11 cellular contexts compared by ENCODE assay signal in the genomic region with DNA sequence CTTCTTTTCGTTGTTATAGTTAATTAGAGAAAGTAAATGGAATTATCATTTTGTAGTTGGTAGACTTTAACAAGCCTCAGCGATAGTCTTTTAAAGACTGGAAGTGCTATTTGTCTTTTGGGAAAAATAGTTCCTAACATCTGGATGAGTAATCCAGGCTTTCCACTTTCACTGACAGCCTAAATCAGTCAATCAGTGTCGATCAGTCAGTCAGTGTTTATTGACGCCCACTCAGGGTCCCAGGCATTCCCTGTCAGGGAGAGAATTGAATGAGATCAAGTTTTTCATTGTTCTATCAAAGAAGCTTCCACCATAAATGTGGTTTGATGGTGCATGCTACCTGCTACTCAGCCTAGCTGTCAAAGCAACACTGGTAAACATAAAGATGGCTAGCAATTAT. TPM values are rescaled to one million over a fixed set of nuclear protein-coding genes. Genes with fewer than 3 reads are reported as not detected.
DNase-seq lines count a peak whose midpoint lies in the region; ATAC-seq and TF ChIP-seq lines count a peak whose summit lies in the region.
"Had no signal": no experiment of that assay in that cellular context is flagged by ENCODE, and none has a peak within 500 bp of the region (broad histone marks: within the 10 kb centered on the region; RNA-seq: fewer than 3 reads in every experiment).

No MANE protein-coding gene starts in this region.

- peaks cover 14% of the 10 kb centered on the region; the same call in 1 of the 2 replicates for H3K36me3 Mint-ChIP-seq in HFFc6 (ENCODE audit: low read depth)
- H3K36me3 Mint-ChIP-seq: natural killer cell had no signal

- DNase-seq in HFFc6 (no peak), brain microvascular endothelial cell (no peak), suprapubic skin (ENCODE audit: low spot score in 2 of 2) (peak in 1 of 2 donors; percentile 10), retina (no peak)
- DNase-seq: H7; natural killer cell; NK-92 treated with Interleukin-12 subunit alpha and Interleukin-12 subunit beta, amount 100 ng/mL, for 24 hours; T-helper 2 cell had no signal

- no peak overlapping the region; the same call in none of the 2 replicates for H3K27ac Mint-ChIP-seq in HFFc6

- in situ Hi-C loops in brain microvascular endothelial cell (cut with HindIII; ENCODE audit: low pct_ligation_motif_present, low sequenced_read_pairs), result no loop called here

- no peak for TF ChIP-seq EP300 in suprapubic skin (IDR thresholded peaks at IDR 0.05)

- H3K4me1 Mint-ChIP-seq in HFFc6 (ENCODE audit: low read depth), result peaks cover 75% of the 10 kb centered on the region

- H3K36me3 ChIP-seq in brain microvascular endothelial cell (replicated peaks) (no peaks in the 10 kb centered on the region), suprapubic skin (no peaks in the 10 kb centered on the region)

- no peaks in the 10 kb centered on the region for H3K9me3 Mint-ChIP-seq in HFFc6
- H3K9me3 Mint-ChIP-seq: natural killer cell had no signal

- 56% methylated on average over 4 of the region's 4 CpGs for WGBS in suprapubic skin

- H3K4me1 ChIP-seq in suprapubic skin, result peaks cover 54% of the 10 kb centered on the region

- no peaks in the 10 kb centered on the region for H3K27me3 ChIP-seq in brain microvascular endothelial cell (replicated peaks)
- no peaks in the 10 kb centered on the region for H3K27me3 ChIP-seq in layer of hippocampus (ENCODE audit: control insufficient read depth, insufficient read depth, low read length)
- H3K27me3 ChIP-seq in suprapubic skin, result no peaks in the 10 kb centered on the region

- H3K4me3 Mint-ChIP-seq in HFFc6, result peak overlapping the region; percentile 97

- no peak for TF ChIP-seq POLR2A in suprapubic skin (IDR thresholded peaks at IDR 0.05)

- H3K27ac ChIP-seq in brain microvascular endothelial cell, result peak overlapping the region; percentile 95
- H3K27ac ChIP-seq in layer of hippocampus (ENCODE audit: low read depth, low read length), result peak overlapping the region; percentile 78
- H3K27ac ChIP-seq in suprapubic skin, result no peak overlapping the region

- ATAC-seq in HG02759 (IDR thresholded peaks at IDR 0.05; ENCODE audit: unreplicated experiment), result no peak
- no peak for ATAC-seq in HG03097 (IDR thresholded peaks at IDR 0.05; ENCODE audit: low FRiP score, unreplicated experiment)
- ATAC-seq: natural killer cell had no signal

- H3K27me3 Mint-ChIP-seq in HFFc6 (ENCODE audit: insufficient read depth), result no peaks in the 10 kb centered on the region; the same call in 1 of the 2 replicates

- no peaks in the 10 kb centered on the region for H3K9me3 ChIP-seq in suprapubic skin

- TF ChIP-seq CTCF in HFFc6 (IDR thresholded peaks at IDR 0.05), result no peak
- no peak for TF ChIP-seq CTCF in brain microvascular endothelial cell (IDR thresholded peaks at IDR 0.05; ENCODE audit: low read depth, low read length, missing control alignments)
- no peak for TF ChIP-seq CTCF in suprapubic skin (IDR thresholded peaks at IDR 0.05)

- H3K4me3 ChIP-seq in brain microvascular endothelial cell (ENCODE audit: low read depth, low read length), result peak overlapping the region; percentile 71
- H3K4me3 ChIP-seq in suprapubic skin, result peak overlapping the region; percentile 82

RNA-seq across cellular contexts. Expression of a gene that starts 2.6 kb away (rescaled TPM):
- total RNA-seq in HFFc6 (2021; fragmentation: NEBNext Ultra II Directional; extraction: Animal tissue kit (Norgen Biotek cat#: 25700)), result 10 to 100 TPM; 56.0 to 63.5 (median 62.8) TPM
- total RNA-seq in suprapubic skin, result 10 to 100 TPM; 31.3 to 40.4 (median 34.8) TPM

RNA-seq across cellular contexts. Expression of a gene that starts 59.0 kb away (rescaled TPM):
- total RNA-seq in HFFc6 (2021; fragmentation: NEBNext Ultra II Directional; extraction: Animal tissue kit (Norgen Biotek cat#: 25700)), result not detected
- not detected for total RNA-seq in suprapubic skin
- total RNA-seq: H7, natural killer cell had no signal
